In the genomic region with DNA sequence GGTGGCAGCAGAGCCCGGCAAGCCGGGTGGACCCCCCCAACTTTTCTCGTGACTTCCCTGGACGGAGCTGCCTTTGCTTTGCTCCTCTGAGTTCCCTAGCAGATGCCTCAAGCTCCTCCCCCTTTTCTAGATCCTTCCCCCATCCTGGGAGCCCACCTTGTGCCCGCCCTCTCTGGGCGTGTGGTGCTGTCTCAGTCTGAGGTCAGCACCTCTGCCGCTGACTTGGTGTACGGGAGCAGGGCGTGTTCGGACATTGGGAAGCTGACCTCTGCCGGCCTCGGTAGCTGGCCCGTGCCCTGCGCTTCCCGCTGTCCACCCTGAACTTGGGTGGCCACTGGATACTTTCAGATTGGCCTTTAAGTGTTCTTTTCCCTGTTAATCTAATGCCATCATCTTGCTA, we compare ENCODE assay signal across 21 cellular contexts. TPM values are rescaled to one million over a fixed set of nuclear protein-coding genes. Genes with fewer than 3 reads are reported as not detected.
"Had no signal": no experiment of that assay in that cellular context is flagged by ENCODE, and none has a peak within 500 bp of the region (broad histone marks: within the 10 kb centered on the region; RNA-seq: fewer than 3 reads in every experiment).

No MANE protein-coding gene starts in this region.

- H3K27ac ChIP-seq: heart right ventricle, ovary, psoas muscle, tibial artery, WERI-Rb-1 had no signal

- H3K27ac Mint-ChIP-seq: activated CD8-positive, alpha-beta T cell treated with anti-CD3 and anti-CD28 coated beads, Interleukin-2, amount 10 ng/mL, durations not matched to agents 7 days and 5 days; activated naive CD4-positive, alpha-beta T cell treated with anti-CD3 and anti-CD28 coated beads, Interleukin-2, amount 10 ng/mL, durations not matched to agents 7 days and 5 days; endodermal cell; naive thymus-derived CD8-positive, alpha-beta T cell had no signal

- H3K4me3 Mint-ChIP-seq: activated CD8-positive, alpha-beta T cell treated with anti-CD3 and anti-CD28 coated beads, Interleukin-2, amount 10 ng/mL, durations not matched to agents 7 days and 5 days; activated naive CD4-positive, alpha-beta T cell treated with anti-CD3 and anti-CD28 coated beads, Interleukin-2, amount 10 ng/mL, durations not matched to agents 7 days and 5 days; endodermal cell; naive thymus-derived CD8-positive, alpha-beta T cell; T-cell had no signal

- H3K9me3 Mint-ChIP-seq: activated naive CD4-positive, alpha-beta T cell treated with anti-CD3 and anti-CD28 coated beads, Interleukin-2, amount 10 ng/mL, durations not matched to agents 7 days and 5 days; T-cell had no signal

- H3K4me1 ChIP-seq: psoas muscle, tibial artery had no signal

- H3K27me3 ChIP-seq: heart right ventricle, ovary, tibial artery had no signal

- H3K4me1 Mint-ChIP-seq: activated naive CD4-positive, alpha-beta T cell treated with anti-CD3 and anti-CD28 coated beads, Interleukin-2, amount 10 ng/mL, durations not matched to agents 7 days and 5 days; endodermal cell had no signal

- H3K9me3 ChIP-seq: ovary, psoas muscle, tibial artery had no signal

- H3K4me3 ChIP-seq: heart right ventricle, lung, ovary, psoas muscle, tibial artery had no signal

- DNase-seq: activated CD4-positive, alpha-beta T cell treated with anti-CD3 and anti-CD28 coated beads for 1 hour; activated CD4-positive, alpha-beta T cell treated with anti-CD3 and anti-CD28 coated beads, Interleukin-2, amount 50 U/mL, for 1 hour; activated CD8-positive, alpha-beta T cell treated with anti-CD3 and anti-CD28 coated beads, Interleukin-2, amount 10 ng/mL, durations not matched to agents 7 days and 5 days; activated effector memory CD4-positive, alpha-beta T cell treated with anti-CD3 and anti-CD28 coated beads, Interleukin-2, amount 50 U/mL, for 16 hours; activated naive CD4-positive, alpha-beta T cell treated with anti-CD3 and anti-CD28 coated beads, Interleukin-2, amount 10 ng/mL, durations not matched to agents 7 days and 5 days; cerebellar nuclear complex; cortex of kidney; endodermal cell; heart right ventricle; naive thymus-derived CD8-positive, alpha-beta T cell; ovary; right cardiac atrium; stimulated activated CD4-positive, alpha-beta T cell treated with anti-CD3 and anti-CD28 coated beads, Interleukin-12 subunit alpha, Interleukin-12 subunit beta, amount 100 ng/mL, for 4 hours; stimulated activated naive CD4-positive, alpha-beta T cell; T-cell; tibial artery; WERI-Rb-1 had no signal

- ATAC-seq: activated CD8-positive, alpha-beta T cell treated with anti-CD3 and anti-CD28 coated beads, Interleukin-2, amount 10 ng/mL, durations not matched to agents 7 days and 5 days; heart right ventricle; naive thymus-derived CD8-positive, alpha-beta T cell; psoas muscle; right cardiac atrium; SK-N-SH treated with all-trans-retinoic acid at 6 μM for 48 hours; T-cell had no signal

- H3K36me3 ChIP-seq: ovary had no signal

- H3K27me3 Mint-ChIP-seq: activated naive CD4-positive, alpha-beta T cell treated with anti-CD3 and anti-CD28 coated beads, Interleukin-2, amount 10 ng/mL, durations not matched to agents 7 days and 5 days; naive thymus-derived CD8-positive, alpha-beta T cell; T-cell had no signal

RNA-seq across cellular contexts. Expression of a gene that starts 19.6 kb away (rescaled TPM):
- polyA plus RNA-seq: naive thymus-derived CD8-positive, alpha-beta T cell had no signal

RNA-seq across cellular contexts. Expression of a gene that starts 58.0 kb away (rescaled TPM):
- total RNA-seq: activated CD8-positive, alpha-beta T cell treated with anti-CD3 and anti-CD28 coated beads, Interleukin-2, amount 10 ng/mL, durations not matched to agents 7 days and 5 days; endodermal cell; naive thymus-derived CD8-positive, alpha-beta T cell; T-cell had no signal
- polyA plus RNA-seq: keratinocyte; naive thymus-derived CD8-positive, alpha-beta T cell had no signal
